ENCODE assay signal across 8 cellular contexts in genomic region chr17:44345497-44346026, GRCh38. TPM values are rescaled to one million over a fixed set of nuclear protein-coding genes. Genes with fewer than 3 reads are reported as not detected.
DNase-seq lines count a peak whose midpoint lies in the region; ATAC-seq, FAIRE-seq and TF ChIP-seq lines count a peak whose summit lies in the region.

No MANE protein-coding gene starts in this region.

- H3K14ac ChIP-seq in IMR-90 (replicated peaks; ENCODE audit: low read depth, low read length), result peak overlapping the region; percentile 44

- peaks cover 11% of the 10 kb centered on the region; the same call in 1 of the 2 replicates for H4K20me1 ChIP-seq in IMR-90 (ENCODE audit: insufficient read depth, low read length)

- H3K9ac ChIP-seq in IMR-90 (ENCODE audit: low read depth, low read length) (peak overlapping the region; percentile 72), parathyroid adenoma (peak overlapping the region; percentile 8)

- H4K5ac ChIP-seq in IMR-90 (ENCODE audit: low read depth, low read length), result peak overlapping the region; percentile 6; the same call in 1 of the 2 replicates

- dilution Hi-C loops in IMR-90 (cut with HindIII; ENCODE audit: low sequenced_read_pairs, unreplicated experiment), result no loop called here

- peaks cover 10% of the 10 kb centered on the region; the same call in 1 of the 2 replicates for H3K9me1 ChIP-seq in IMR-90 (ENCODE audit: insufficient read depth, low read length)

- H2AFZ ChIP-seq in IMR-90 (replicated peaks; ENCODE audit: low read length, poor library complexity) (peak overlapping the region; percentile 76), parathyroid adenoma (peak overlapping the region; percentile 98)

- peak overlapping the region; percentile 90 for H3K4me2 ChIP-seq in A549
- peak overlapping the region; percentile 74 for H3K4me2 ChIP-seq in IMR-90 (ENCODE audit: low read depth, low read length)
- H3K4me2 ChIP-seq in parathyroid adenoma (ENCODE audit: low read length), result peak overlapping the region; percentile 93

- H3K9me3 ChIP-seq in A549 (no peaks in the 10 kb centered on the region), IMR-90 (ENCODE audit: control insufficient read depth, insufficient read depth, low read length) (no peaks in the 10 kb centered on the region), ascending aorta (no peaks in the 10 kb centered on the region), left ventricle myocardium inferior (replicated peaks) (no peaks in the 10 kb centered on the region), parathyroid adenoma (ENCODE audit: control insufficient read depth, low read length) (no peaks in the 10 kb centered on the region)

- H4K8ac ChIP-seq in IMR-90 (ENCODE audit: low read depth in 2 of 2, low read length in 2 of 2), result peak overlapping the region in 1 of 2 experiments; percentile 37; a peak in 1 of 4 replicates

- no peak overlapping the region for H4K91ac ChIP-seq in IMR-90 (ENCODE audit: insufficient read depth, low read depth, low read length)

- H3K4me3 ChIP-seq in A549 (peak overlapping the region; percentile 92), GM12865 (ENCODE audit: low read depth, low read length) (peak overlapping the region; percentile 68), IMR-90 (ENCODE audit: insufficient read depth, low read depth, low read length) (peak overlapping the region; percentile 56), ascending aorta (peak overlapping the region; percentile 79 to 89), left ventricle myocardium inferior (peak overlapping the region; percentile 84), parathyroid adenoma (ENCODE audit: low read depth, low read length) (peak overlapping the region; percentile 80)

- no peak overlapping the region for H2BK20ac ChIP-seq in IMR-90 (ENCODE audit: low read depth, low read length)

- FAIRE-seq in A549 (lab: Jason Lieb, UNC), result no peak

- in situ Hi-C loops in IMR-90 (cut with MboI; ENCODE audit: low sequenced_read_pairs), result no loop called here

- TF ChIP-seq POLR2A in A549 (IDR thresholded peaks at IDR 0.05; ENCODE audit: low read length) (no peak), IMR-90 (IDR thresholded peaks at IDR 0.05; ENCODE audit: low read depth, low read length) (no peak)

- no peak overlapping the region for H3K18ac ChIP-seq in IMR-90 (ENCODE audit: low read depth, low read length)

- DNase-seq in A549 (ENCODE audit: low read depth in 1 of 2, low spot score in 1 of 2) (peak; percentile 75 to 82), GM12865 (ENCODE audit: low read depth) (peak; percentile 73), IMR-90 (peak; percentile 59), RKO (ENCODE audit: low spot score) (peak; percentile 90), ascending aorta (ENCODE audit: low spot score in 2 of 2) (no peak), left ventricle myocardium inferior (no peak)

- intact Hi-C loops in IMR-90 (cut with micrococcal nuclease) (loop anchor here (5.0 kb wide), 1 partner anchor 143 kb away; no protein-coding TSS in a partner anchor), ascending aorta (cut with DNase I) (loop anchor here (2.0 kb wide), 1 partner anchor 21 kb away; the partner anchor contains the start of gene SLC25A39), left ventricle myocardium inferior (cut with micrococcal nuclease) (no loop called here)

- no peak overlapping the region for H2BK5ac ChIP-seq in IMR-90 (ENCODE audit: low read depth, low read length, poor library complexity, severe bottlenecking)

- no peak for TF ChIP-seq EP300 in A549 (IDR thresholded peaks at IDR 0.05)

- H3K79me1 ChIP-seq in IMR-90 (ENCODE audit: low read depth in 1 of 2, low read length in 2 of 2), result peaks cover 5 to 27% of the 10 kb centered on the region in 2 experiments

- ATAC-seq in A549 (peak; percentile 45 to 59), IMR-90 (ENCODE audit: low read depth) (peak; percentile 18), GM19452 (IDR thresholded peaks at IDR 0.05; ENCODE audit: unreplicated experiment) (no peak)

- POLR2A ChIA-PET in A549 (lab: Yijun Ruan, JAX), result interaction anchor here (0.5 to 1.9 kb wide), 12 partner anchors 9 to 276 kb away, joined by 3 to 20 read pairs (median 4); partner anchors contain the start of genes ATXN7L3 and RUNDC3A
- POLR2A ChIA-PET in IMR-90 (lab: Charles Lee; ENCODE audit: unreplicated experiment), result no interaction called here

- peak overlapping the region; percentile 93 for H2AK9ac ChIP-seq in IMR-90 (replicated peaks; ENCODE audit: low read depth, low read length, poor library complexity)

- peak overlapping the region; percentile 5; the same call in 1 of the 2 replicates for H2AK5ac ChIP-seq in IMR-90 (ENCODE audit: low read depth, low read length)

- peak overlapping the region; percentile 61 for H3K23ac ChIP-seq in IMR-90 (ENCODE audit: low read depth, low read length)

- peak; percentile 54 for TF ChIP-seq CTCF in A549 (IDR thresholded peaks at IDR 0.05)
- peak; percentile 71 for TF ChIP-seq CTCF in GM12865 (IDR thresholded peaks at IDR 0.05; ENCODE audit: insufficient read depth, low read depth, low read length, missing control alignments)
- peak; percentile 55 for TF ChIP-seq CTCF in IMR-90 (conservative IDR thresholded peaks at IDR 0.05; ENCODE audit: low read depth, low read length)
- TF ChIP-seq CTCF in ascending aorta (IDR thresholded peaks at IDR 0.05), result peak in 2 of 3 experiments; percentile 21 to 40
- TF ChIP-seq CTCF in left ventricle myocardium inferior (IDR thresholded peaks at IDR 0.05; ENCODE audit: borderline replicate concordance), result peak; percentile 55
- TF ChIP-seq CTCF in parathyroid adenoma (IDR thresholded peaks at IDR 0.05), result peak; percentile 72

- 0 out of 2 replicates have a peak overlapping the region, but pooled peaks have one; percentile 17 for H3K56ac ChIP-seq in IMR-90 (ENCODE audit: extremely low read depth, insufficient read depth, low read length)

- H3K27ac ChIP-seq in A549, result peak overlapping the region; percentile 81 to 85
- peak overlapping the region; percentile 7; the same call in 1 of the 2 replicates for H3K27ac ChIP-seq in IMR-90 (ENCODE audit: insufficient read depth, low read length)
- peak overlapping the region; percentile 77 to 79 for H3K27ac ChIP-seq in ascending aorta
- peak overlapping the region; percentile 91 for H3K27ac ChIP-seq in left ventricle myocardium inferior (replicated peaks)
- peak overlapping the region; percentile 73 for H3K27ac ChIP-seq in parathyroid adenoma

- BruUV-seq in IMR-90 (replicated peaks; lab: Mats Ljungman, UMichigan), result no TSS peak

- peak overlapping the region; percentile 24; the same call in 1 of the 2 replicates for H3K4ac ChIP-seq in IMR-90 (ENCODE audit: low read depth, low read length)

- H3K79me2 ChIP-seq in parathyroid adenoma, result peaks cover 2% of the 10 kb centered on the region

- CTCF ChIA-PET in A549 (lab: Yijun Ruan, JAX), result interaction anchor here (0.6 to 17.9 kb wide), 25 partner anchors 12 to 250 kb away, joined by 3 to 327 read pairs (median 4); partner anchors contain the start of genes FAM171A2 and UBTF
- CTCF ChIA-PET in IMR-90 (lab: Yijun Ruan, JAX), result interaction anchor here (0.5 to 1.5 kb wide), 9 partner anchors 12 to 177 kb away, joined by 3 to 4 read pairs (median 3); no protein-coding TSS in a partner anchor

- H3K36me3 ChIP-seq in IMR-90 (ENCODE audit: control insufficient read depth, insufficient read depth, low read length) (peaks cover 9% of the 10 kb centered on the region), ascending aorta (peaks cover 12 to 13% of the 10 kb centered on the region in 2 donors), left ventricle myocardium inferior (peaks cover 13% of the 10 kb centered on the region), parathyroid adenoma (ENCODE audit: control insufficient read depth, insufficient read depth, low read length) (no peaks in the 10 kb centered on the region)

- no peak overlapping the region for H2BK120ac ChIP-seq in IMR-90 (ENCODE audit: low read depth, low read length)

- H3K27me3 ChIP-seq in IMR-90 (ENCODE audit: control insufficient read depth, insufficient read depth, low read length), result no peaks in the 10 kb centered on the region
- H3K27me3 ChIP-seq in ascending aorta, result no peaks in the 10 kb centered on the region
- H3K27me3 ChIP-seq in left ventricle myocardium inferior (ENCODE audit: low read depth), result no peaks in the 10 kb centered on the region
- no peaks in the 10 kb centered on the region for H3K27me3 ChIP-seq in parathyroid adenoma (ENCODE audit: control insufficient read depth, insufficient read depth, low read length)

- 10% methylated on average over 21 of the region's 21 CpGs for WGBS in A549 (ENCODE audit: missing lambda C conversion rate)
- no CpG with 5 or more reads among the region's 21 CpGs for WGBS in IMR-90 (ENCODE audit: extremely low coverage in 2 of 2, insufficient read length in 1 of 2), 2 experiments

- H3K4me1 ChIP-seq in A549 (peaks cover 9% of the 10 kb centered on the region), IMR-90 (ENCODE audit: control insufficient read depth, insufficient read depth, low read length) (peaks cover 4% of the 10 kb centered on the region; the same call in 1 of the 2 replicates), ascending aorta (peaks cover 6 to 10% of the 10 kb centered on the region in 2 donors), left ventricle myocardium inferior (peaks cover 26% of the 10 kb centered on the region), parathyroid adenoma (peaks cover 2% of the 10 kb centered on the region)

- TF ChIP-seq RAD21 in A549 (conservative IDR thresholded peaks at IDR 0.05 in 1 of 2, IDR thresholded peaks at IDR 0.05 in 1 of 2), result peak; percentile 46 to 69; a peak in 4 of 5 replicates
- TF ChIP-seq RAD21 in IMR-90 (IDR thresholded peaks at IDR 0.05; ENCODE audit: low read length), result peak; percentile 57

- no peak overlapping the region for H2BK15ac ChIP-seq in IMR-90 (ENCODE audit: low read depth, low read length)

RNA-seq across cellular contexts. Expression of gene GRN, which starts 0.5 kb away (rescaled TPM):
- polyA plus RNA-seq in A549 (2011; rRNA removed) (111 and 147 TPM in 2 replicates), A549 (2017; fragmentation: RNase III; extraction: RNeasy Plus Mini Kit Qiagen cat#74134 plus additional on column Dnase treatment) (146 to 198 TPM (median 197 TPM) in 3 replicates), IMR-90 (2012; rRNA removed) (494 and 588 TPM in 2 replicates)
- polyA plus RNA-seq in A549 (2012; cell fraction: cytosol; rRNA removed), result 216 and 242 TPM in 2 replicates
- 645 and 899 TPM in 2 replicates for polyA plus RNA-seq in A549 (2012; cell fraction: nucleus; rRNA removed)
- polyA minus RNA-seq in A549 (2011; rRNA and poly(A)+ RNA removed), result 81.3 and 100 TPM in 2 replicates
- total RNA-seq in IMR-90 (2012; rRNA removed) (38.9 and 39.2 TPM in 2 replicates), ascending aorta (430 TPM), left ventricle myocardium inferior (160 TPM)
- polyA plus RNA-seq in IMR-90 (2012; cell fraction: cytosol; rRNA removed), result 401 and 565 TPM in 2 replicates
- 146 and 360 TPM in 2 replicates for polyA plus RNA-seq in IMR-90 (2012; cell fraction: nucleus; rRNA removed; ENCODE audit: low replicate concordance)

RNA-seq across cellular contexts. Expression of gene FAM171A2, which starts 18.1 kb away (rescaled TPM):
- polyA plus RNA-seq in A549 (2011; rRNA removed) (1.8 and 2.7 TPM in 2 replicates), A549 (2017; fragmentation: RNase III; extraction: RNeasy Plus Mini Kit Qiagen cat#74134 plus additional on column Dnase treatment) (3.0 to 4.2 TPM (median 3.9 TPM) in 3 replicates), IMR-90 (2012; rRNA removed) (5.9 and 8.1 TPM in 2 replicates)
- 3.2 and 6.0 TPM in 2 replicates for polyA plus RNA-seq in A549 (2012; cell fraction: cytosol; rRNA removed)
- 7.2 and 9.5 TPM in 2 replicates for polyA plus RNA-seq in A549 (2012; cell fraction: nucleus; rRNA removed)
- 1.6 and 3.5 TPM in 2 replicates for polyA minus RNA-seq in A549 (2011; rRNA and poly(A)+ RNA removed)
- total RNA-seq in IMR-90 (2012; rRNA removed) (3.1 and 3.2 TPM in 2 replicates), ascending aorta (1.7 TPM), left ventricle myocardium inferior (0.55 TPM)
- 3.5 and 12.3 TPM in 2 replicates for polyA plus RNA-seq in IMR-90 (2012; cell fraction: cytosol; rRNA removed)
- 3.7 and 9.3 TPM in 2 replicates for polyA plus RNA-seq in IMR-90 (2012; cell fraction: nucleus; rRNA removed; ENCODE audit: low replicate concordance)

RNA-seq across cellular contexts. Expression of gene SLC25A39, which starts 20.9 kb away (rescaled TPM):
- polyA plus RNA-seq in A549 (2011; rRNA removed) (80.9 and 90.1 TPM in 2 replicates), A549 (2017; fragmentation: RNase III; extraction: RNeasy Plus Mini Kit Qiagen cat#74134 plus additional on column Dnase treatment) (147 to 154 TPM (median 150 TPM) in 3 replicates), IMR-90 (2012; rRNA removed) (99.7 and 119 TPM in 2 replicates)
- 288 and 335 TPM in 2 replicates for polyA plus RNA-seq in A549 (2012; cell fraction: cytosol; rRNA removed)
- 507 and 616 TPM in 2 replicates for polyA plus RNA-seq in A549 (2012; cell fraction: nucleus; rRNA removed)
- polyA minus RNA-seq in A549 (2011; rRNA and poly(A)+ RNA removed), result 62.5 and 70.8 TPM in 2 replicates
- total RNA-seq in IMR-90 (2012; rRNA removed) (49.1 and 49.2 TPM in 2 replicates), ascending aorta (182 TPM), left ventricle myocardium inferior (46.7 TPM)
- polyA plus RNA-seq in IMR-90 (2012; cell fraction: cytosol; rRNA removed), result 126 and 127 TPM in 2 replicates
- polyA plus RNA-seq in IMR-90 (2012; cell fraction: nucleus; rRNA removed; ENCODE audit: low replicate concordance), result 142 and 367 TPM in 2 replicates

RNA-seq across cellular contexts. Expression of gene RUNDC3A, which starts 37.2 kb away (rescaled TPM):
- polyA plus RNA-seq in A549 (2011; rRNA removed), result 0.45 and 0.57 TPM in 2 replicates
- 0.52 and 0.62 TPM in 2 replicates for polyA plus RNA-seq in A549 (2012; cell fraction: cytosol; rRNA removed)
- 1.4 and 1.8 TPM in 2 replicates for polyA plus RNA-seq in A549 (2012; cell fraction: nucleus; rRNA removed)
- 0.21 to 0.48 TPM (median 0.22 TPM) in 3 replicates for polyA plus RNA-seq in A549 (2017; fragmentation: RNase III; extraction: RNeasy Plus Mini Kit Qiagen cat#74134 plus additional on column Dnase treatment)
- 0.33 and 0.54 TPM in 2 replicates for polyA minus RNA-seq in A549 (2011; rRNA and poly(A)+ RNA removed)
- total RNA-seq in IMR-90 (2012; rRNA removed), result under 0.01 TPM in 2 replicates
- polyA plus RNA-seq in IMR-90 (2012; rRNA removed), result 0.07 and 0.34 TPM in 2 replicates
- 0.16 and 0.18 TPM in 2 replicates for polyA plus RNA-seq in IMR-90 (2012; cell fraction: cytosol; rRNA removed)
- 0.51 and 0.57 TPM in 2 replicates for polyA plus RNA-seq in IMR-90 (2012; cell fraction: nucleus; rRNA removed; ENCODE audit: low replicate concordance)
- total RNA-seq in ascending aorta, result not detected
- 0.41 TPM for total RNA-seq in left ventricle myocardium inferior

RNA-seq across cellular contexts. Expression of gene ITGA2B, which starts 43.9 kb away (rescaled TPM):
- polyA plus RNA-seq in A549 (2011; rRNA removed) (1.3 TPM in 2 replicates), A549 (2017; fragmentation: RNase III; extraction: RNeasy Plus Mini Kit Qiagen cat#74134 plus additional on column Dnase treatment) (2.2 to 4.4 TPM (median 4.1 TPM) in 3 replicates), IMR-90 (2012; rRNA removed) (0.22 and 0.26 TPM in 2 replicates)
- 2.0 and 2.9 TPM in 2 replicates for polyA plus RNA-seq in A549 (2012; cell fraction: cytosol; rRNA removed)
- polyA plus RNA-seq in A549 (2012; cell fraction: nucleus; rRNA removed), result 15.6 and 18.3 TPM in 2 replicates
- 1.7 and 2.2 TPM in 2 replicates for polyA minus RNA-seq in A549 (2011; rRNA and poly(A)+ RNA removed)
- total RNA-seq in IMR-90 (2012; rRNA removed) (under 0.01 TPM in 2 replicates), ascending aorta (not detected), left ventricle myocardium inferior (0.91 TPM)
- polyA plus RNA-seq in IMR-90 (2012; cell fraction: cytosol; rRNA removed), result 0.04 and 0.21 TPM in 2 replicates
- polyA plus RNA-seq in IMR-90 (2012; cell fraction: nucleus; rRNA removed; ENCODE audit: low replicate concordance), result 2.4 and 2.8 TPM in 2 replicates

Comparison
In these comparisons a context has a peak if more than half of its experiments do, and no peak if none do; other contexts are left out.
1. DNase-seq: peak in A549 (2 of 2), GM12865 (single experiment), IMR-90 (single experiment) and RKO (single experiment); none in ascending aorta (0 of 2) and left ventricle myocardium inferior (single experiment).
2. H3K27ac ChIP-seq: peak in every context shown above with its lines; median percentile 91 in left ventricle myocardium inferior; 83 in A549; 78 in ascending aorta; 73 in parathyroid adenoma; 7 in IMR-90.
3. Peak in every context shown above with its lines, with median percentiles within 50 percentile points of each other: H3K4me2 ChIP-seq, H3K4me3 ChIP-seq and CTCF ChIP-seq.